35 cellular contexts compared by ENCODE assay signal in genomic region chr2:116724550-116724949, GRCh38.
"Had no signal": no experiment of that assay in that cellular context is flagged by ENCODE, and none has a peak within 500 bp of the region (broad histone marks: within the 10 kb centered on the region; RNA-seq: fewer than 3 reads in every experiment).

No MANE protein-coding gene starts in this region.

- H3K4me3 ChIP-seq: adrenal gland, ascending aorta, breast epithelium, coronary artery, esophagus squamous epithelium, gastrocnemius medialis, heart right ventricle, hepatocyte had no signal

- H3K9me3 Mint-ChIP-seq: brain had no signal

- H3K36me3 ChIP-seq: adrenal gland, ascending aorta, breast epithelium, esophagus squamous epithelium, gastrocnemius medialis, heart right ventricle, WERI-Rb-1 had no signal

- H3K36me3 Mint-ChIP-seq: activated naive CD4-positive, alpha-beta T cell treated with anti-CD3 and anti-CD28 coated beads, Interleukin-2, amount 50 U/mL, for 24 hours; activated naive CD8-positive, alpha-beta T cell treated with anti-CD3 and anti-CD28 coated beads for 36 hours; brain had no signal

- H3K79me2 ChIP-seq: hepatocyte had no signal

- H3K27me3 Mint-ChIP-seq: activated B cell treated with CpG ODN at 0.5 μM for 24 hours; activated CD8-positive, alpha-beta T cell treated with anti-CD3 and anti-CD28 coated beads for 36 hours; activated naive CD4-positive, alpha-beta T cell treated with anti-CD3 and anti-CD28 coated beads, Interleukin-2, amount 50 U/mL, for 24 hours; activated naive CD8-positive, alpha-beta T cell treated with anti-CD3 and anti-CD28 coated beads for 36 hours; activated naive CD8-positive, alpha-beta T cell treated with anti-CD3 and anti-CD28 coated beads, Interleukin-2, amount 50 U/mL, for 24 hours; brain; central memory CD8-positive, alpha-beta T cell; dendritic cell treated with granulocyte-macrophage colony-stimulating factor and Interleukin-4, amounts not matched to agents 40 ng/mL and 50 ng/mL, for 4 days; effector memory CD8-positive, alpha-beta T cell; T-helper 17 cell had no signal

- H3K27ac ChIP-seq: adrenal gland, ascending aorta, breast epithelium, coronary artery, epithelial cell of prostate, esophagus squamous epithelium, gastrocnemius medialis, heart right ventricle, hepatocyte, WERI-Rb-1 had no signal

- DNase-seq: activated B cell treated with CpG ODN at 0.5 μM for 24 hours; activated CD4-positive, alpha-beta T cell treated with anti-CD3 and anti-CD28 coated beads for 48 hours; activated CD4-positive, alpha-beta T cell treated with anti-CD3 and anti-CD28 coated beads, Interleukin-2, amount 50 U/mL, for 1 hour; activated CD4-positive, alpha-beta T cell treated with anti-CD3 and anti-CD28 coated beads, Interleukin-2, amount 50 U/mL, for 48 hours; activated CD8-positive, alpha-beta memory T cell treated with anti-CD3 and anti-CD28 coated beads for 24 hours; activated CD8-positive, alpha-beta T cell treated with anti-CD3 and anti-CD28 coated beads for 36 hours; activated effector memory CD4-positive, alpha-beta T cell treated with anti-CD3 and anti-CD28 coated beads, Interleukin-2, amount 50 U/mL, for 16 hours; activated naive CD4-positive, alpha-beta T cell treated with anti-CD3 and anti-CD28 coated beads for 36 hours; activated naive CD8-positive, alpha-beta T cell treated with anti-CD3 and anti-CD28 coated beads for 36 hours; activated naive CD8-positive, alpha-beta T cell treated with anti-CD3 and anti-CD28 coated beads, Interleukin-2, amount 50 U/mL, for 24 hours; activated T-cell treated with anti-CD3 and anti-CD28 coated beads, Interleukin-2, amount 50 U/mL, for 48 hours; adrenal gland; effector CD4-positive, alpha-beta T cell; effector memory CD8-positive, alpha-beta T cell; esophagus squamous epithelium; foreskin fibroblast; gastrocnemius medialis; heart right ventricle; T-helper 1 cell; T-helper 17 cell; T1000; WERI-Rb-1 had no signal

- H3K9me3 ChIP-seq: adrenal gland, ascending aorta, breast epithelium, esophagus squamous epithelium, gastrocnemius medialis had no signal

- H3K4me1 ChIP-seq: adrenal gland, ascending aorta, breast epithelium, esophagus squamous epithelium, gastrocnemius medialis, heart right ventricle had no signal

- H3K4me3 Mint-ChIP-seq: activated B cell treated with CpG ODN at 0.5 μM for 24 hours; activated CD8-positive, alpha-beta T cell treated with anti-CD3 and anti-CD28 coated beads for 36 hours; activated naive CD4-positive, alpha-beta T cell treated with anti-CD3 and anti-CD28 coated beads for 36 hours; activated naive CD4-positive, alpha-beta T cell treated with anti-CD3 and anti-CD28 coated beads, Interleukin-2, amount 50 U/mL, for 24 hours; activated naive CD8-positive, alpha-beta T cell treated with anti-CD3 and anti-CD28 coated beads for 36 hours; activated naive CD8-positive, alpha-beta T cell treated with anti-CD3 and anti-CD28 coated beads, Interleukin-2, amount 50 U/mL, for 24 hours; activated T-helper 1 cell treated with anti-CD3 and anti-CD28 coated beads, Interleukin-12 subunit alpha, Interleukin-12 subunit beta, Interleukin-2, Interleukin-4 antibody, amounts not matched to agents 30 ng/mL and 10 ng/mL and 1 ng/mL, durations not matched to agents 14 hours and 24 hours and 36 hours; brain; central memory CD8-positive, alpha-beta T cell; dendritic cell treated with granulocyte-macrophage colony-stimulating factor and Interleukin-4, amounts not matched to agents 40 ng/mL and 50 ng/mL, for 4 days; effector memory CD8-positive, alpha-beta T cell; T-helper 17 cell; T-helper 2 cell treated with Interferon-gamma antibody and Interleukin-4, amounts not matched to agents 5 μg/mL and 100 μg/mL, for 36 hours had no signal

- H3K4me2 ChIP-seq: hepatocyte had no signal

- H3K27ac Mint-ChIP-seq: activated B cell treated with CpG ODN at 0.5 μM for 24 hours; activated CD8-positive, alpha-beta T cell treated with anti-CD3 and anti-CD28 coated beads for 36 hours; activated naive CD4-positive, alpha-beta T cell treated with anti-CD3 and anti-CD28 coated beads for 36 hours; activated naive CD4-positive, alpha-beta T cell treated with anti-CD3 and anti-CD28 coated beads, Interleukin-2, amount 50 U/mL, for 24 hours; activated naive CD8-positive, alpha-beta T cell treated with anti-CD3 and anti-CD28 coated beads for 36 hours; activated naive CD8-positive, alpha-beta T cell treated with anti-CD3 and anti-CD28 coated beads, Interleukin-2, amount 50 U/mL, for 24 hours; activated T-helper 1 cell treated with anti-CD3 and anti-CD28 coated beads, Interleukin-12 subunit alpha, Interleukin-12 subunit beta, Interleukin-2, Interleukin-4 antibody, amounts not matched to agents 30 ng/mL and 10 ng/mL and 1 ng/mL, durations not matched to agents 14 hours and 24 hours and 36 hours; activated T-helper 2 cell treated with anti-CD3 and anti-CD28 coated beads, Interferon-gamma antibody, Interleukin-2, Interleukin-4, amounts not matched to agents 10 μg/mL and 5 μg/mL and 100 μg/mL, durations not matched to agents 14 hours and 24 hours and 36 hours; brain; dendritic cell treated with granulocyte-macrophage colony-stimulating factor and Interleukin-4, amounts not matched to agents 40 ng/mL and 50 ng/mL, for 4 days; effector memory CD8-positive, alpha-beta T cell; T-helper 17 cell; T-helper 2 cell treated with Interferon-gamma antibody and Interleukin-4, amounts not matched to agents 5 μg/mL and 100 μg/mL, for 36 hours had no signal

- H3K27me3 ChIP-seq: adrenal gland, ascending aorta, breast epithelium, esophagus squamous epithelium, gastrocnemius medialis, heart right ventricle, hepatocyte had no signal

- H3K4me1 Mint-ChIP-seq: activated B cell treated with CpG ODN at 0.5 μM for 24 hours; activated naive CD4-positive, alpha-beta T cell treated with anti-CD3 and anti-CD28 coated beads, Interleukin-2, amount 50 U/mL, for 24 hours; activated naive CD8-positive, alpha-beta T cell treated with anti-CD3 and anti-CD28 coated beads for 36 hours; activated naive CD8-positive, alpha-beta T cell treated with anti-CD3 and anti-CD28 coated beads, Interleukin-2, amount 50 U/mL, for 24 hours; brain; central memory CD8-positive, alpha-beta T cell; T-helper 17 cell had no signal

- H2AFZ ChIP-seq: hepatocyte had no signal

- ATAC-seq: activated CD4-positive, CD25-positive, alpha-beta regulatory T cell treated with anti-CD3 and anti-CD28 coated beads, Interleukin-2, amount 50 U/mL, for 24 hours; activated CD8-positive, alpha-beta T cell treated with anti-CD3 and anti-CD28 coated beads for 36 hours; activated naive CD8-positive, alpha-beta T cell treated with anti-CD3 and anti-CD28 coated beads, Interleukin-2, amount 50 U/mL, for 24 hours; effector memory CD8-positive, alpha-beta T cell; gastrocnemius medialis; heart right ventricle; T-helper 17 cell had no signal
